In genomic region chr20:54694516-54694915, GRCh38 we compare ENCODE assay signal across 20 cellular contexts.
A peak's percentile ranks its signal among the peaks of the same experiment; 100 is the strongest.
DNase-seq lines count a peak whose midpoint lies in the region; ATAC-seq, FAIRE-seq and TF ChIP-seq lines count a peak whose summit lies in the region.
"Had no signal": no experiment of that assay in that cellular context is flagged by ENCODE, and none has a peak within 500 bp of the region (broad histone marks: within the 10 kb centered on the region; RNA-seq: fewer than 3 reads in every experiment).

No MANE protein-coding gene starts in this region.

- CTCF ChIA-PET in HepG2 (lab: Yijun Ruan, JAX; ENCODE audit: low intra/inter-chr PET ratio, low total read pairs), result no interaction called here

- no peak overlapping the region for H3K9ac ChIP-seq in HepG2 (ENCODE audit: insufficient read depth, low read depth, low read length)
- H3K9ac ChIP-seq: BLaER1 treated with 17β-estradiol and CSF1 and Interleukin-3, amounts not matched to agents 10 nM and 100 nM had no signal

- H3K27me3 ChIP-seq in HepG2 (ENCODE audit: control insufficient read depth in 1 of 2, insufficient read depth in 2 of 2, low read length in 2 of 2) (no peaks in the 10 kb centered on the region; a peak in 1 of 5 replicates), right lobe of liver (no peaks in the 10 kb centered on the region)
- H3K27me3 ChIP-seq: BLaER1 treated with 17β-estradiol and CSF1 and Interleukin-3, amounts not matched to agents 10 nM and 100 nM had no signal

- in situ Hi-C loops in HepG2 (cut with HindIII; ENCODE audit: extremely low pct_ligation_motif_present, low pct_unique_long_range_greater_than_20kb), result no loop called here

- TF ChIP-seq EP300 in HepG2 (IDR thresholded peaks at IDR 0.05; ENCODE audit: low read depth in 2 of 2, low read length in 2 of 2), result no peak
- TF ChIP-seq EP300 in HepG2 (CRISPR knock-in tag; IDR thresholded peaks at IDR 0.05; ENCODE audit: borderline replicate concordance), result no peak

- no peaks in the 10 kb centered on the region for H4K20me1 ChIP-seq in HepG2 (ENCODE audit: insufficient read depth, low read length)
- H4K20me1 ChIP-seq: BLaER1 treated with 17β-estradiol and CSF1 and Interleukin-3, amounts not matched to agents 10 nM and 100 nM had no signal

- WGBS in HepG2 (ENCODE audit: low lambda C conversion rate), result 0% methylated on average over 3 of the region's 3 CpGs
- WGBS in right lobe of liver (ENCODE audit: insufficient coverage, low coverage, low lambda C conversion rate, missing lambda C conversion rate), result 52% methylated on average over 3 of the region's 3 CpGs

- H3K9me3 ChIP-seq in HepG2 (ENCODE audit: low read length) (no peaks in the 10 kb centered on the region), right lobe of liver (no peaks in the 10 kb centered on the region)
- H3K9me3 ChIP-seq: A549; BLaER1 treated with 17β-estradiol and CSF1 and Interleukin-3, amounts not matched to agents 10 nM and 100 nM had no signal

- no peak overlapping the region for H2AFZ ChIP-seq in HepG2 (ENCODE audit: low read length)

- H3K4me2 ChIP-seq in HepG2 (ENCODE audit: low read depth, low read length), result no peak overlapping the region
- H3K4me2 ChIP-seq: A549; BLaER1 treated with 17β-estradiol and CSF1 and Interleukin-3, amounts not matched to agents 10 nM and 100 nM had no signal

- H3K36me3 ChIP-seq in HepG2 (replicated peaks in 1 of 2; ENCODE audit: control insufficient read depth in 1 of 2, insufficient read depth in 2 of 2, low read length in 2 of 2) (no peaks in the 10 kb centered on the region), right lobe of liver (no peaks in the 10 kb centered on the region)
- H3K36me3 ChIP-seq: BLaER1 treated with 17β-estradiol and CSF1 and Interleukin-3, amounts not matched to agents 10 nM and 100 nM had no signal

- POLR2A ChIA-PET in HepG2 (lab: Yijun Ruan, JAX), result no interaction called here

- no peak for TF ChIP-seq POLR2A in HepG2 (IDR thresholded peaks at IDR 0.05; ENCODE audit: insufficient read depth in 1 of 2, low read depth in 2 of 2, low read length in 2 of 2)
- no peak for TF ChIP-seq POLR2A in right lobe of liver (IDR thresholded peaks at IDR 0.05)

- DNase-seq in HepG2 (ENCODE audit: low spot score), result no peak
- no peak for DNase-seq in right lobe of liver
- DNase-seq in NCI-H1092 treated with DMSO at 0.1 percent for 48 hours (lab: John Stamatoyannopoulos, UW), result no peak
- DNase-seq: AML-193; Caco-2; Calu3; CD4-positive, alpha-beta T cell; CD8-positive, alpha-beta T cell; DMS79 treated with DMSO at 0.1 percent for 48 hours; GF-D8 had no signal

- TF ChIP-seq CTCF in HepG2 (CRISPR knock-in tag; IDR thresholded peaks at IDR 0.05) (no peak), right lobe of liver (IDR thresholded peaks at IDR 0.05) (no peak), VCaP (conservative IDR thresholded peaks at IDR 0.05) (no peak)

- H3K4me1 ChIP-seq in HepG2 (ENCODE audit: insufficient read depth, low read length) (no peaks in the 10 kb centered on the region), right lobe of liver (no peaks in the 10 kb centered on the region)
- H3K4me1 ChIP-seq: A549; BLaER1 treated with 17β-estradiol and CSF1 and Interleukin-3, amounts not matched to agents 10 nM and 100 nM; Caco-2 had no signal

- no peak for ATAC-seq in HepG2
- no peak for ATAC-seq in right lobe of liver
- ATAC-seq in GM21447 (IDR thresholded peaks at IDR 0.05; ENCODE audit: unreplicated experiment), result no peak
- ATAC-seq: A549; CD8-positive, alpha-beta T cell had no signal

- intact Hi-C loops in HepG2 (cut with micrococcal nuclease; ENCODE audit: unreplicated experiment) (no loop called here), right lobe of liver (cut with DNase I) (no loop called here)

- BruUV-seq in HepG2 (replicated peaks; lab: Mats Ljungman, UMichigan), result no TSS peak

- H3K27ac ChIP-seq in HepG2 (ENCODE audit: extremely low read length, insufficient read depth, low read length) (no peak overlapping the region), right lobe of liver (no peak overlapping the region), VCaP (peak overlapping the region; percentile 73)
- H3K27ac ChIP-seq: 22Rv1; A549; BLaER1 treated with 17β-estradiol and CSF1 and Interleukin-3, amounts not matched to agents 10 nM and 100 nM; C4-2B had no signal

- H3K4me3 ChIP-seq in HepG2 (replicated peaks in 1 of 3; ENCODE audit: insufficient read depth in 1 of 3, low read depth in 2 of 3, low read length in 3 of 3) (no peak overlapping the region), right lobe of liver (no peak overlapping the region)
- H3K4me3 ChIP-seq: A549; BLaER1 treated with 17β-estradiol and CSF1 and Interleukin-3, amounts not matched to agents 10 nM and 100 nM had no signal

- FAIRE-seq in HepG2 (lab: Jason Lieb, UNC), result no peak
- FAIRE-seq: A549, D721Med, G401.6, GM12891, GM19239 had no signal

- no peak for TF ChIP-seq RAD21 in HepG2 (CRISPR knock-in tag; IDR thresholded peaks at IDR 0.05)

- H3K79me2 ChIP-seq in HepG2 (ENCODE audit: insufficient read depth, low read length), result no peaks in the 10 kb centered on the region

TF ChIP-seq in HepG2, 621 proteins besides CTCF, POLR2A, EP300 and RAD21:
- TF ChIP-seq ATF7 (IDR thresholded peaks at IDR 0.05), result peak; percentile 81
- TF ChIP-seq ATF7 (CRISPR knock-in tag; IDR thresholded peaks at IDR 0.05), result no peak
- peak; percentile 55; the same call in 1 of the 2 replicates for TF ChIP-seq CREB1 (IDR thresholded peaks at IDR 0.05)
- TF ChIP-seq CREB1 (CRISPR knock-in tag; IDR thresholded peaks at IDR 0.05), result no peak
- no peak for TF ChIP-seq NRL (CRISPR knock-in tag; IDR thresholded peaks at IDR 0.05; ENCODE audit: borderline replicate concordance)
